9 cellular contexts compared by ENCODE assay signal in genomic region chr6:158230967-158231550, GRCh38.
DNase-seq lines count a peak whose midpoint lies in the region; ATAC-seq and TF ChIP-seq lines count a peak whose summit lies in the region.
"Had no signal": no experiment of that assay in that cellular context is flagged by ENCODE, and none has a peak within 500 bp of the region (broad histone marks: within the 10 kb centered on the region; RNA-seq: fewer than 3 reads in every experiment).

No MANE protein-coding gene starts in this region.

- no peak for DNase-seq in heart right ventricle
- no peak for DNase-seq in Right ventricle myocardium superior
- DNase-seq in MCF 10A (ENCODE audit: unreplicated experiment) = no peak
- no peak for DNase-seq in mesothelial cell of epicardium (ENCODE audit: low spot score in 2 of 2, unreplicated experiment in 2 of 2)
- DNase-seq in uterus = no peak
- no peak for DNase-seq in NCI-H1105 treated with DMSO at 0.1 percent for 48 hours (lab: John Stamatoyannopoulos, UW)
- DNase-seq in SKM-1 treated with dmso at 0.1 percent for 144 hours (lab: John Stamatoyannopoulos, UW; ENCODE audit: unreplicated experiment) = no peak
- DNase-seq: NCI-H187 treated with DMSO at 0.1 percent for 48 hours had no signal

- H3K4me1 ChIP-seq in heart right ventricle (peaks cover 7 to 29% (median 15%) of the 10 kb centered on the region in 9 donors), uterus (peaks cover 8% of the 10 kb centered on the region in 2 donors)

- POLR2A ChIA-PET in MCF 10A (lab: Yijun Ruan, JAX) = interaction anchor here (0.5 to 2.2 kb wide), 15 partner anchors 10 to 413 kb away, joined by 3 to 9 read pairs (median 3); partner anchors contain the start of genes DYNLT1 and TMEM181

- CTCF ChIA-PET in MCF 10A (lab: Yijun Ruan, JAX) = interaction anchor here (0.6 to 1.5 kb wide), 7 partner anchors 10 to 460 kb away, joined by 3 to 10 read pairs (median 4); no protein-coding TSS in a partner anchor

- H3K36me3 ChIP-seq in heart right ventricle (no peaks in the 10 kb centered on the region), uterus (no peaks in the 10 kb centered on the region)

- H3K27me3 Mint-ChIP-seq in MCF 10A (ENCODE audit: insufficient read depth, unreplicated experiment) (no peaks in the 10 kb centered on the region), mesothelial cell of epicardium (ENCODE audit: low read depth) (no peaks in the 10 kb centered on the region)

- H3K27me3 ChIP-seq in heart right ventricle = peaks cover 0 to 7% (median 0%) of the 10 kb centered on the region in 7 donors
- no peaks in the 10 kb centered on the region for H3K27me3 ChIP-seq in uterus

- TF ChIP-seq POLR2A in uterus (IDR thresholded peaks at IDR 0.05) = no peak

- TSS peak; percentile 72 for BruUV-seq in MCF 10A (replicated peaks; lab: Mats Ljungman, UMichigan)

- H3K4me3 ChIP-seq in heart right ventricle (peak overlapping the region; percentile 36 to 83 (median 60)), uterus (peak overlapping the region; percentile 50 to 85)

- no peak for TF ChIP-seq CTCF in heart right ventricle (IDR thresholded peaks at IDR 0.05)
- TF ChIP-seq CTCF in MCF 10A (IDR thresholded peaks at IDR 0.05; ENCODE audit: unreplicated experiment) = no peak
- no peak for TF ChIP-seq CTCF in mesothelial cell of epicardium (IDR thresholded peaks at IDR 0.05; ENCODE audit: unreplicated experiment)
- TF ChIP-seq CTCF in uterus (IDR thresholded peaks at IDR 0.05) = no peak

- H3K4me3 Mint-ChIP-seq in MCF 10A (ENCODE audit: unreplicated experiment) (peak overlapping the region; percentile 88), mesothelial cell of epicardium (peak overlapping the region; percentile 85)

- H3K27ac Mint-ChIP-seq in MCF 10A (ENCODE audit: low read depth, unreplicated experiment) (peak overlapping the region; percentile 63), mesothelial cell of epicardium (peak overlapping the region; percentile 98)

- ATAC-seq in heart right ventricle = no peak
- ATAC-seq in Right ventricle myocardium superior (ENCODE audit: poor library complexity) = no peak
- no peak for ATAC-seq in HG02885 (IDR thresholded peaks at IDR 0.05; ENCODE audit: poor library complexity, unreplicated experiment)

- 67 to 70% methylated on average over 15 of the region's 15 CpGs for WGBS in heart right ventricle, 2 donors

- H3K36me3 Mint-ChIP-seq in MCF 10A (ENCODE audit: insufficient read depth, unreplicated experiment) (no peaks in the 10 kb centered on the region), mesothelial cell of epicardium (no peaks in the 10 kb centered on the region)

- H3K9me3 ChIP-seq in heart right ventricle = no peaks in the 10 kb centered on the region
- H3K9me3 ChIP-seq in uterus = no peaks in the 10 kb centered on the region

- H3K4me1 Mint-ChIP-seq in MCF 10A (ENCODE audit: insufficient read depth, unreplicated experiment) (peaks cover 23% of the 10 kb centered on the region), mesothelial cell of epicardium (peaks cover 20% of the 10 kb centered on the region)

- H3K27ac ChIP-seq in heart right ventricle (peak overlapping the region in 9 of 10 donors; percentile 73 to 92 (median 86)), uterus (peak overlapping the region; percentile 87 to 93)

- H3K9me3 Mint-ChIP-seq in MCF 10A (ENCODE audit: unreplicated experiment) (no peaks in the 10 kb centered on the region), mesothelial cell of epicardium (no peaks in the 10 kb centered on the region)

- intact Hi-C loops in heart right ventricle (cut with DNase I) (loop anchor here in 2 of 10 donors (5.0 to 10.0 kb wide), 2 partner anchors 51 to 184 kb away; no protein-coding TSS in a partner anchor), Right ventricle myocardium superior (cut with DNase I) (no loop called here), MCF 10A (cut with micrococcal nuclease) (loop anchor here (10.0 kb wide), 1 partner anchor 174 kb away; no protein-coding TSS in a partner anchor), uterus (cut with DNase I; ENCODE audit: low total_unique reads) (no loop called here)
